ENCODE assay signal across 7 cellular contexts in genomic region chr6:14743465-14744211, GRCh38.
DNase-seq lines count a peak whose midpoint lies in the region; ATAC-seq and TF ChIP-seq lines count a peak whose summit lies in the region.

No MANE protein-coding gene starts in this region.

- no peaks in the 10 kb centered on the region for H3K27me3 Mint-ChIP-seq in activated CD4-positive, alpha-beta T cell treated with anti-CD3 and anti-CD28 coated beads, Interleukin-2, amount 10 ng/mL, durations not matched to agents 24 days and 14 days
- H3K27me3 Mint-ChIP-seq in endodermal cell (ENCODE audit: insufficient read depth) = no peaks in the 10 kb centered on the region

- H3K4me3 ChIP-seq in HL-60 (replicated peaks; ENCODE audit: insufficient read depth, low read length) = no peak overlapping the region
- H3K4me3 ChIP-seq in endodermal cell (ENCODE audit: low read length) = no peak overlapping the region
- H3K4me3 ChIP-seq in psoas muscle = no peak overlapping the region
- no peak overlapping the region for H3K4me3 ChIP-seq in MM.1S (ENCODE audit: low read length)

- 91 to 95% methylated on average over 3 to 7 of the region's 7 CpGs for WGBS in endodermal cell (ENCODE audit: insufficient coverage in 1 of 2, insufficient read length in 1 of 2), 2 experiments
- 70 to 73% (median 72%) methylated on average over 7 of the region's 7 CpGs for WGBS in psoas muscle, 3 donors

- H3F3A ChIP-seq in MM.1S (ENCODE audit: insufficient read depth, low read length) = no peaks in the 10 kb centered on the region

- H3K4me1 ChIP-seq in endodermal cell (ENCODE audit: control insufficient read depth, insufficient read depth, low read length) = no peaks in the 10 kb centered on the region
- H3K4me1 ChIP-seq in psoas muscle = no peaks in the 10 kb centered on the region
- H3K4me1 ChIP-seq in MM.1S (ENCODE audit: low read length) = no peaks in the 10 kb centered on the region

- H3K27ac ChIP-seq in HL-60 (replicated peaks) = peak overlapping the region; percentile 59
- H3K27ac ChIP-seq in endodermal cell (ENCODE audit: low read depth, low read length) = no peak overlapping the region
- H3K27ac ChIP-seq in psoas muscle = no peak overlapping the region
- no peak overlapping the region for H3K27ac ChIP-seq in MM.1S (ENCODE audit: low read length)

- no peak overlapping the region for H3K4me2 ChIP-seq in MM.1S (ENCODE audit: low read depth, low read length)

- TF ChIP-seq CTCF in HL-60 (IDR thresholded peaks at IDR 0.05; ENCODE audit: insufficient read depth, low read length) (no peak), endodermal cell (conservative IDR thresholded peaks at IDR 0.05) (no peak), psoas muscle (IDR thresholded peaks at IDR 0.05) (no peak), MM.1S (IDR thresholded peaks at IDR 0.05; ENCODE audit: low read length) (no peak)

- H3K27me3 ChIP-seq in HL-60 (ENCODE audit: insufficient read depth, poor library complexity, severe bottlenecking) (no peaks in the 10 kb centered on the region), endodermal cell (ENCODE audit: control insufficient read depth, insufficient read depth, low read length, poor library complexity, severe bottlenecking) (no peaks in the 10 kb centered on the region), psoas muscle (ENCODE audit: insufficient read depth in 3 of 3, low read length in 2 of 3) (no peaks in the 10 kb centered on the region), MM.1S (replicated peaks; ENCODE audit: insufficient read depth, low read length) (no peaks in the 10 kb centered on the region)

- H3K36me3 ChIP-seq in endodermal cell (ENCODE audit: control insufficient read depth, insufficient read depth, low read length) (no peaks in the 10 kb centered on the region), psoas muscle (ENCODE audit: insufficient read depth in 1 of 2, low read depth in 1 of 2) (no peaks in the 10 kb centered on the region), MM.1S (replicated peaks; ENCODE audit: insufficient read depth, low read length) (no peaks in the 10 kb centered on the region)

- no peak overlapping the region for H3K9ac ChIP-seq in endodermal cell (ENCODE audit: extremely low read depth, low read length, poor library complexity, severe bottlenecking)
- H3K9ac ChIP-seq in MM.1S (ENCODE audit: low read length) = no peak overlapping the region

- H3K27ac Mint-ChIP-seq in activated CD4-positive, alpha-beta T cell treated with anti-CD3 and anti-CD28 coated beads, Interleukin-2, amount 10 ng/mL, durations not matched to agents 24 days and 14 days = peak overlapping the region; percentile 98
- no peak overlapping the region for H3K27ac Mint-ChIP-seq in endodermal cell

- DNase-seq in HL-60 (ENCODE audit: low read depth in 1 of 2, low spot score in 1 of 2) = peak; percentile 83 to 90
- DNase-seq in activated CD4-positive, alpha-beta T cell treated with anti-CD3 and anti-CD28 coated beads, Interleukin-2, amount 10 ng/mL, durations not matched to agents 24 days and 14 days = peak; percentile 90
- peak; percentile 23 for DNase-seq in endodermal cell
- DNase-seq in psoas muscle = peak; percentile 68 to 79
- DNase-seq in MM.1S = no peak

- H3K36me3 Mint-ChIP-seq in activated CD4-positive, alpha-beta T cell treated with anti-CD3 and anti-CD28 coated beads, Interleukin-2, amount 10 ng/mL, durations not matched to agents 24 days and 14 days (ENCODE audit: low read depth) = peaks cover 18% of the 10 kb centered on the region
- no peaks in the 10 kb centered on the region for H3K36me3 Mint-ChIP-seq in endodermal cell (ENCODE audit: low read depth)

- H3K9me3 ChIP-seq in endodermal cell (ENCODE audit: control insufficient read depth, low read length) (no peaks in the 10 kb centered on the region), psoas muscle (no peaks in the 10 kb centered on the region), MM.1S (replicated peaks; ENCODE audit: insufficient read depth, low read length) (no peaks in the 10 kb centered on the region)

- peaks cover 37% of the 10 kb centered on the region for H3K9me3 Mint-ChIP-seq in activated CD4-positive, alpha-beta T cell treated with anti-CD3 and anti-CD28 coated beads, Interleukin-2, amount 10 ng/mL, durations not matched to agents 24 days and 14 days
- peaks cover 3% of the 10 kb centered on the region for H3K9me3 Mint-ChIP-seq in endodermal cell

- H3K4me1 Mint-ChIP-seq in activated CD4-positive, alpha-beta T cell treated with anti-CD3 and anti-CD28 coated beads, Interleukin-2, amount 10 ng/mL, durations not matched to agents 24 days and 14 days = peaks cover 74% of the 10 kb centered on the region
- no peaks in the 10 kb centered on the region for H3K4me1 Mint-ChIP-seq in endodermal cell

- H3K79me2 ChIP-seq in MM.1S (ENCODE audit: low read length) = no peaks in the 10 kb centered on the region

- ATAC-seq in psoas muscle (peak in 3 of 4 donors; percentile 69 to 84 (median 76)), HG03159 (IDR thresholded peaks at IDR 0.05; ENCODE audit: unreplicated experiment) (no peak), HG02884 (IDR thresholded peaks at IDR 0.05; ENCODE audit: unreplicated experiment) (no peak)

- H4K20me1 ChIP-seq in MM.1S (ENCODE audit: insufficient read depth, low read length) = no peaks in the 10 kb centered on the region

- no peaks in the 10 kb centered on the region for H3K9me2 ChIP-seq in MM.1S (replicated peaks; ENCODE audit: insufficient read depth, low read length)

- no peak overlapping the region for H2AFZ ChIP-seq in MM.1S (ENCODE audit: low read length)

- intact Hi-C loops in activated CD4-positive, alpha-beta T cell treated with anti-CD3 and anti-CD28 coated beads, Interleukin-2, amount 10 ng/mL, durations not matched to agents 24 days and 14 days (cut with micrococcal nuclease) = loop anchor here (1.0 to 10.0 kb wide), 3 partner anchors 10 to 881 kb away; no protein-coding TSS in a partner anchor
- intact Hi-C loops in psoas muscle (cut with DNase I) = no loop called here

- H3K4me3 Mint-ChIP-seq in activated CD4-positive, alpha-beta T cell treated with anti-CD3 and anti-CD28 coated beads, Interleukin-2, amount 10 ng/mL, durations not matched to agents 24 days and 14 days = peak overlapping the region; percentile 30
- no peak overlapping the region for H3K4me3 Mint-ChIP-seq in endodermal cell

Comparison
In these comparisons a context has a peak if more than half of its experiments do, and no peak if none do; other contexts are left out.
1. ATAC-seq: peak in psoas muscle (3 of 4); none in HG03159 (single experiment) and HG02884 (single experiment).